Comparison of ENCODE assay signal across 9 cellular contexts in genomic region chr6:62669831-62670230, GRCh38.
"Had no signal": no experiment of that assay in that cellular context is flagged by ENCODE, and none has a peak within 500 bp of the region (broad histone marks: within the 10 kb centered on the region; RNA-seq: fewer than 3 reads in every experiment).

No MANE protein-coding gene starts in this region.

- H3K4me1 ChIP-seq: HAP-1 had no signal

- H3K27ac ChIP-seq: KMS-11 had no signal

- DNase-seq: GOT3, H7, HFFc6, KBM-7 had no signal

- H3K27ac Mint-ChIP-seq: HFFc6, IgD-negative memory B cell had no signal

- H3K4me1 Mint-ChIP-seq: IgD-negative memory B cell had no signal

- FAIRE-seq: HTR-8/SVneo had no signal

- H3K4me3 ChIP-seq: HAP-1 had no signal

- H3K9me3 ChIP-seq: HAP-1 had no signal

- H3K9me3 Mint-ChIP-seq: IgD-negative memory B cell had no signal

- H3K36me3 Mint-ChIP-seq: IgD-negative memory B cell had no signal

- H3K4me2 ChIP-seq: KMS-11 had no signal

- H3K27me3 Mint-ChIP-seq: IgD-negative memory B cell had no signal

- ATAC-seq: HCT116 had no signal

- H3K4me3 Mint-ChIP-seq: HFFc6, IgD-negative memory B cell had no signal

- H3K36me3 ChIP-seq: HAP-1 had no signal
